In the genomic region with DNA sequence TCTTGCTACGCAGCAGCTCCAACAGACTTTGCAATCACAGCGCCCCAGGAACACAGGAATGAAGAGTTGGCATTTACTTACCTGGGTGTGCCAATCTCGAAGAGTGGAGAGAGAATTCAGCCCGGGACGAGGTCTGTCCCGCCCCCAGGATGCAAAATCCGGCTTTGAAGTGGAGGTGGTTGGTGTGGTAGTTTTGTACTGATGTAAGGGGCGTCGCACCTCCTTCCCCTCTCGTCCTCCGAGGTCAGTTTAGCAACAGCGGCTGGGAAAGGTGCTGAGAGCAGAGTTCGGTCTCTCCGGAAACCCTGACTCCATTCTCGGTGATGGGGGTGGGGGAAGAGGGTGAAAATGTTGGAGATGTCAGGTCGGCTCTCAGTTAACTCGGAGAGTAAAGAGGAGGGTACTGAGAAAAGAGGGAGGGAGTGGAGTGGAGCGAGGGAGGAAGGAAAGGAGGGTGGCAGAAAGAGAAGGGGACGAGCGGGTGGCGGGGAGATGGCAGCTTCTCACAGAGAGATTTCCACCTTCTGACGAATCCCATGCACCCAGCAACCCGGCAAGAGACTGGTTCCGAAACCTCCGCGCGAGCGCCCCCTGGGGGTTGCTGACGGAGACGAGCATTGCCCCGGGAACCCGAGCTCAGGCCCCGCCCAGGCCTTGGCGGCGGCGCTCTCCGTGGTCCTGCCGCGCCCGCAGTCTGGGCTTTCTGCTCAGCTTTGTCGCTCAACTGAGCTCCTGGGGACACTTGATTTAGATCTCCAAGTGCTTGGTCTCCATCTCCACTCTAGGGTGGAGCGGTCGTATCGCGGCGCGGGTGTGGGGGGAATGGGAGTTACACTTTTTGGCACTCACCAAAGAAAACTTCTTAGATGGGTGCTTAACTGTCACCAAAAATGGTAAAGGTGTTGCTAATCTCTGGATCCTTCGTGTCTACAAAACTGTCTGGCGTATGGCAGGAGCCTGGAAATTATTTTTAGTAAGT, we compare ENCODE assay signal across 1 cellular context.
TF ChIP-seq lines count a peak whose summit lies in the region.

A gene (minus strand): TSS at position 529 of the 979 bp plus-strand sequence.

TF ChIP-seq in HepG2, 621 proteins besides CTCF, POLR2A, EP300 and RAD21 (continued from another document and continues in another):
- TF ChIP-seq, protein P1, sequence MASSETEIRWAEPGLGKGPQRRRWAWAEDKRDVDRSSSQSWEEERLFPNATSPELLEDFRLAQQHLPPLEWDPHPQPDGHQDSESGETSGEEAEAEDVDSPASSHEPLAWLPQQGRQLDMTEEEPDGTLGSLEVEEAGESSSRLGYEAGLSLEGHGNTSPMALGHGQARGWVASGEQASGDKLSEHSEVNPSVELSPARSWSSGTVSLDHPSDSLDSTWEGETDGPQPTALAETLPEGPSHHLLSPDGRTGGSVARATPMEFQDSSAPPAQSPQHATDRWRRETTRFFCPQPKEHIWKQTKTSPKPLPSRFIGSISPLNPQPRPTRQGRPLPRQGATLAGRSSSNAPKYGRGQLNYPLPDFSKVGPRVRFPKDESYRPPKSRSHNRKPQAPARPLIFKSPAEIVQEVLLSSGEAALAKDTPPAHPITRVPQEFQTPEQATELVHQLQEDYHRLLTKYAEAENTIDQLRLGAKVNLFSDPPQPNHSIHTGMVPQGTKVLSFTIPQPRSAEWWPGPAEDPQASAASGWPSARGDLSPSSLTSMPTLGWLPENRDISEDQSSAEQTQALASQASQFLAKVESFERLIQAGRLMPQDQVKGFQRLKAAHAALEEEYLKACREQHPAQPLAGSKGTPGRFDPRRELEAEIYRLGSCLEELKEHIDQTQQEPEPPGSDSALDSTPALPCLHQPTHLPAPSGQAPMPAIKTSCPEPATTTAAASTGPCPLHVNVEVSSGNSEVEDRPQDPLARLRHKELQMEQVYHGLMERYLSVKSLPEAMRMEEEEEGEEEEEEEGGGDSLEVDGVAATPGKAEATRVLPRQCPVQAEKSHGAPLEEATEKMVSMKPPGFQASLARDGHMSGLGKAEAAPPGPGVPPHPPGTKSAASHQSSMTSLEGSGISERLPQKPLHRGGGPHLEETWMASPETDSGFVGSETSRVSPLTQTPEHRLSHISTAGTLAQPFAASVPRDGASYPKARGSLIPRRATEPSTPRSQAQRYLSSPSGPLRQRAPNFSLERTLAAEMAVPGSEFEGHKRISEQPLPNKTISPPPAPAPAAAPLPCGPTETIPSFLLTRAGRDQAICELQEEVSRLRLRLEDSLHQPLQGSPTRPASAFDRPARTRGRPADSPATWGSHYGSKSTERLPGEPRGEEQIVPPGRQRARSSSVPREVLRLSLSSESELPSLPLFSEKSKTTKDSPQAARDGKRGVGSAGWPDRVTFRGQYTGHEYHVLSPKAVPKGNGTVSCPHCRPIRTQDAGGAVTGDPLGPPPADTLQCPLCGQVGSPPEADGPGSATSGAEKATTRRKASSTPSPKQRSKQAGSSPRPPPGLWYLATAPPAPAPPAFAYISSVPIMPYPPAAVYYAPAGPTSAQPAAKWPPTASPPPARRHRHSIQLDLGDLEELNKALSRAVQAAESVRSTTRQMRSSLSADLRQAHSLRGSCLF (CRISPR knock-in tag; IDR thresholded peaks at IDR 0.05; ENCODE audit: borderline replicate concordance) = peak; percentile 75; the same call in 1 of the 2 replicates
- TF ChIP-seq THAP11 (CRISPR knock-in tag; IDR thresholded peaks at IDR 0.05) (peak; percentile 32; the same call in 1 of the 2 replicates), ZNF570 (CRISPR knock-in tag; IDR thresholded peaks at IDR 0.05; ENCODE audit: borderline replicate concordance) (no peak), MED1 (CRISPR knock-in tag; IDR thresholded peaks at IDR 0.05) (0 out of 2 replicates have a peak, but pooled peaks have one; percentile 30), FOXM1 (CRISPR knock-in tag; IDR thresholded peaks at IDR 0.05) (no peak), ZNF672 (CRISPR knock-in tag; IDR thresholded peaks at IDR 0.05) (no peak), ETV5 (CRISPR knock-in tag; IDR thresholded peaks at IDR 0.05; ENCODE audit: borderline replicate concordance) (0 out of 2 replicates have a peak, but pooled peaks have one; percentile 26), TSC22D2 (CRISPR knock-in tag; IDR thresholded peaks at IDR 0.05; ENCODE audit: borderline replicate concordance) (peak; percentile 93), RBM39 (IDR thresholded peaks at IDR 0.05; ENCODE audit: low read depth, low read length, poor library complexity, severe bottlenecking) (peak; percentile 42), EHMT2 (IDR thresholded peaks at IDR 0.05; ENCODE audit: borderline replicate concordance, low read depth, low read length) (peak; percentile 93), ARHGAP35 (CRISPR knock-in tag; IDR thresholded peaks at IDR 0.05; ENCODE audit: borderline replicate concordance) (no peak), ZNF772 (CRISPR knock-in tag; IDR thresholded peaks at IDR 0.05) (peak; percentile 81), ZIK1 (CRISPR knock-in tag; IDR thresholded peaks at IDR 0.05; ENCODE audit: borderline replicate concordance, low read depth) (peak; percentile 59; the same call in 1 of the 2 replicates), CHCHD3 (CRISPR knock-in tag; IDR thresholded peaks at IDR 0.05) (no peak), XRCC5 (optimal IDR thresholded peaks at IDR 0.05; ENCODE audit: low read length) (peak; percentile 88), ZNF790 (CRISPR knock-in tag; IDR thresholded peaks at IDR 0.05; ENCODE audit: borderline replicate concordance) (peak; percentile 68; the same call in 1 of the 2 replicates), SP140L (CRISPR knock-in tag; IDR thresholded peaks at IDR 0.05; ENCODE audit: borderline replicate concordance) (peak; percentile 85; the same call in 1 of the 2 replicates), ZNF501 (CRISPR knock-in tag; IDR thresholded peaks at IDR 0.05) (peak; percentile 40; the same call in 1 of the 2 replicates), HMG20B (CRISPR knock-in tag; conservative IDR thresholded peaks at IDR 0.05) (peak; percentile 75; the same call in 1 of the 2 replicates), KDM5A (IDR thresholded peaks at IDR 0.05; ENCODE audit: borderline replicate concordance, low read length) (no peak), ZNF713 (CRISPR knock-in tag; IDR thresholded peaks at IDR 0.05) (no peak), ZFX (CRISPR knock-in tag; IDR thresholded peaks at IDR 0.05; ENCODE audit: low read depth) (no peak), NKX3-1 (CRISPR knock-in tag; IDR thresholded peaks at IDR 0.05) (peak; percentile 82; the same call in 1 of the 2 replicates), CEBPG (CRISPR knock-in tag; IDR thresholded peaks at IDR 0.05) (no peak), TBL1XR1 (IDR thresholded peaks at IDR 0.05; ENCODE audit: borderline replicate concordance, low read length, partially characterized antibody) (no peak), ZBTB21 (CRISPR knock-in tag; IDR thresholded peaks at IDR 0.05) (peak; percentile 22; the same call in 1 of the 2 replicates), ZMYM4 (CRISPR knock-in tag; IDR thresholded peaks at IDR 0.05) (peak; percentile 48), NFYB (CRISPR knock-in tag; IDR thresholded peaks at IDR 0.05) (peak; percentile 26; the same call in 1 of the 2 replicates), TCF12 (IDR thresholded peaks at IDR 0.05) (no peak), TCF12 (CRISPR knock-in tag; IDR thresholded peaks at IDR 0.05) (no peak), KDM3A (CRISPR knock-in tag; IDR thresholded peaks at IDR 0.05; ENCODE audit: low read depth) (no peak), GATAD1 (CRISPR knock-in tag; IDR thresholded peaks at IDR 0.05) (peak; percentile 50; the same call in 1 of the 2 replicates)
- TF ChIP-seq, protein P2, sequence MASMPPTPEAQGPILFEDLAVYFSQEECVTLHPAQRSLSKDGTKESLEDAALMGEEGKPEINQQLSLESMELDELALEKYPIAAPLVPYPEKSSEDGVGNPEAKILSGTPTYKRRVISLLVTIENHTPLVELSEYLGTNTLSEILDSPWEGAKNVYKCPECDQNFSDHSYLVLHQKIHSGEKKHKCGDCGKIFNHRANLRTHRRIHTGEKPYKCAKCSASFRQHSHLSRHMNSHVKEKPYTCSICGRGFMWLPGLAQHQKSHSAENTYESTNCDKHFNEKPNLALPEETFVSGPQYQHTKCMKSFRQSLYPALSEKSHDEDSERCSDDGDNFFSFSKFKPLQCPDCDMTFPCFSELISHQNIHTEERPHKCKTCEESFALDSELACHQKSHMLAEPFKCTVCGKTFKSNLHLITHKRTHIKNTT (CRISPR knock-in tag; IDR thresholded peaks at IDR 0.05) = no peak
- TF ChIP-seq, protein P3, sequence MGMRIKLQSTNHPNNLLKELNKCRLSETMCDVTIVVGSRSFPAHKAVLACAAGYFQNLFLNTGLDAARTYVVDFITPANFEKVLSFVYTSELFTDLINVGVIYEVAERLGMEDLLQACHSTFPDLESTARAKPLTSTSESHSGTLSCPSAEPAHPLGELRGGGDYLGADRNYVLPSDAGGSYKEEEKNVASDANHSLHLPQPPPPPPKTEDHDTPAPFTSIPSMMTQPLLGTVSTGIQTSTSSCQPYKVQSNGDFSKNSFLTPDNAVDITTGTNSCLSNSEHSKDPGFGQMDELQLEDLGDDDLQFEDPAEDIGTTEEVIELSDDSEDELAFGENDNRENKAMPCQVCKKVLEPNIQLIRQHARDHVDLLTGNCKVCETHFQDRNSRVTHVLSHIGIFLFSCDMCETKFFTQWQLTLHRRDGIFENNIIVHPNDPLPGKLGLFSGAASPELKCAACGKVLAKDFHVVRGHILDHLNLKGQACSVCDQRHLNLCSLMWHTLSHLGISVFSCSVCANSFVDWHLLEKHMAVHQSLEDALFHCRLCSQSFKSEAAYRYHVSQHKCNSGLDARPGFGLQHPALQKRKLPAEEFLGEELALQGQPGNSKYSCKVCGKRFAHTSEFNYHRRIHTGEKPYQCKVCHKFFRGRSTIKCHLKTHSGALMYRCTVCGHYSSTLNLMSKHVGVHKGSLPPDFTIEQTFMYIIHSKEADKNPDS (CRISPR knock-in tag; IDR thresholded peaks at IDR 0.05) = no peak
- TF ChIP-seq, protein P4, sequence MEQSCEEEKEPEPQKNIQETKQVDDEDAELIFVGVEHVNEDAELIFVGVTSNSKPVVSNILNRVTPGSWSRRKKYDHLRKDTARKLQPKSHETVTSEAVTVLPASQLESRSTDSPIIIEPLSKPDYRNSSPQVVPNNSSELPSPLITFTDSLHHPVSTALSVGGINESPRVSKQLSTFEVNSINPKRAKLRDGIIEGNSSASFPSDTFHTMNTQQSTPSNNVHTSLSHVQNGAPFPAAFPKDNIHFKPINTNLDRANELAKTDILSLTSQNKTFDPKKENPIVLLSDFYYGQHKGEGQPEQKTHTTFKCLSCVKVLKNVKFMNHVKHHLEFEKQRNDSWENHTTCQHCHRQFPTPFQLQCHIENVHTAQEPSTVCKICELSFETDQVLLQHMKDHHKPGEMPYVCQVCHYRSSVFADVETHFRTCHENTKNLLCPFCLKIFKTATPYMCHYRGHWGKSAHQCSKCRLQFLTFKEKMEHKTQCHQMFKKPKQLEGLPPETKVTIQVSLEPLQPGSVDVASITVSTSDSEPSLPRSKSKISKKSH (CRISPR knock-in tag; IDR thresholded peaks at IDR 0.05; ENCODE audit: borderline replicate concordance) = peak; percentile 55; the same call in 1 of the 2 replicates
- TF ChIP-seq, protein P5, sequence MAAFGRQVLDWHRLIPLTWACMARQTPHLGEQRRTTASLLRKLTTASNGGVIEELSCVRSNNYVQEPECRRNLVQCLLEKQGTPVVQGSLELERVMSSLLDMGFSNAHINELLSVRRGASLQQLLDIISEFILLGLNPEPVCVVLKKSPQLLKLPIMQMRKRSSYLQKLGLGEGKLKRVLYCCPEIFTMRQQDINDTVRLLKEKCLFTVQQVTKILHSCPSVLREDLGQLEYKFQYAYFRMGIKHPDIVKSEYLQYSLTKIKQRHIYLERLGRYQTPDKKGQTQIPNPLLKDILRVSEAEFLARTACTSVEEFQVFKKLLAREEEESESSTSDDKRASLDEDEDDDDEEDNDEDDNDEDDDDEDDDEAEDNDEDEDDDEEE (CRISPR knock-in tag; IDR thresholded peaks at IDR 0.05) = 0 out of 2 replicates have a peak, but pooled peaks have one; percentile 60
- TF ChIP-seq, protein P6, sequence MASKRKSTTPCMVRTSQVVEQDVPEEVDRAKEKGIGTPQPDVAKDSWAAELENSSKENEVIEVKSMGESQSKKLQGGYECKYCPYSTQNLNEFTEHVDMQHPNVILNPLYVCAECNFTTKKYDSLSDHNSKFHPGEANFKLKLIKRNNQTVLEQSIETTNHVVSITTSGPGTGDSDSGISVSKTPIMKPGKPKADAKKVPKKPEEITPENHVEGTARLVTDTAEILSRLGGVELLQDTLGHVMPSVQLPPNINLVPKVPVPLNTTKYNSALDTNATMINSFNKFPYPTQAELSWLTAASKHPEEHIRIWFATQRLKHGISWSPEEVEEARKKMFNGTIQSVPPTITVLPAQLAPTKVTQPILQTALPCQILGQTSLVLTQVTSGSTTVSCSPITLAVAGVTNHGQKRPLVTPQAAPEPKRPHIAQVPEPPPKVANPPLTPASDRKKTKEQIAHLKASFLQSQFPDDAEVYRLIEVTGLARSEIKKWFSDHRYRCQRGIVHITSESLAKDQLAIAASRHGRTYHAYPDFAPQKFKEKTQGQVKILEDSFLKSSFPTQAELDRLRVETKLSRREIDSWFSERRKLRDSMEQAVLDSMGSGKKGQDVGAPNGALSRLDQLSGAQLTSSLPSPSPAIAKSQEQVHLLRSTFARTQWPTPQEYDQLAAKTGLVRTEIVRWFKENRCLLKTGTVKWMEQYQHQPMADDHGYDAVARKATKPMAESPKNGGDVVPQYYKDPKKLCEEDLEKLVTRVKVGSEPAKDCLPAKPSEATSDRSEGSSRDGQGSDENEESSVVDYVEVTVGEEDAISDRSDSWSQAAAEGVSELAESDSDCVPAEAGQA (IDR thresholded peaks at IDR 0.05; ENCODE audit: low read depth) = no peak
- TF ChIP-seq, protein P6 (CRISPR knock-in tag; IDR thresholded peaks at IDR 0.05; ENCODE audit: borderline replicate concordance) = 0 out of 2 replicates have a peak, but pooled peaks have one; percentile 54
- TF ChIP-seq, protein P7, sequence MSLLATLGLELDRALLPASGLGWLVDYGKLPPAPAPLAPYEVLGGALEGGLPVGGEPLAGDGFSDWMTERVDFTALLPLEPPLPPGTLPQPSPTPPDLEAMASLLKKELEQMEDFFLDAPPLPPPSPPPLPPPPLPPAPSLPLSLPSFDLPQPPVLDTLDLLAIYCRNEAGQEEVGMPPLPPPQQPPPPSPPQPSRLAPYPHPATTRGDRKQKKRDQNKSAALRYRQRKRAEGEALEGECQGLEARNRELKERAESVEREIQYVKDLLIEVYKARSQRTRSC (CRISPR knock-in tag; IDR thresholded peaks at IDR 0.05; ENCODE audit: low read depth) = no peak
